23 cellular contexts compared by ENCODE assay signal in genomic region chr2:27661371-27661770, GRCh38. TPM values are rescaled to one million over a fixed set of nuclear protein-coding genes. Genes with fewer than 3 reads are reported as not detected.
DNase-seq lines count a peak whose midpoint lies in the region; ATAC-seq and TF ChIP-seq lines count a peak whose summit lies in the region.
"Had no signal": no experiment of that assay in that cellular context is flagged by ENCODE, and none has a peak within 500 bp of the region (broad histone marks: within the 10 kb centered on the region; RNA-seq: fewer than 3 reads in every experiment).

No MANE protein-coding gene starts in this region.

- no peaks in the 10 kb centered on the region for H3K27me3 Mint-ChIP-seq in activated CD8-positive, alpha-beta memory T cell treated with anti-CD3 and anti-CD28 coated beads, Interleukin-2, amount 10 ng/mL, durations not matched to agents 7 days and 5 days
- H3K27me3 Mint-ChIP-seq in T-cell (peaks cover 0 to 2% of the 10 kb centered on the region in 2 donors), neural crest cell (ENCODE audit: low read depth) (no peaks in the 10 kb centered on the region)
- H3K27me3 Mint-ChIP-seq in central memory CD8-positive, alpha-beta T cell = no peaks in the 10 kb centered on the region

- no peak for DNase-seq in activated CD8-positive, alpha-beta memory T cell treated with anti-CD3 and anti-CD28 coated beads, Interleukin-2, amount 10 ng/mL, durations not matched to agents 7 days and 5 days
- DNase-seq in activated CD8-positive, alpha-beta memory T cell treated with anti-CD3 and anti-CD28 coated beads for 24 hours = no peak
- DNase-seq in T-cell = no peak
- no peak for DNase-seq in central memory CD8-positive, alpha-beta T cell (ENCODE audit: low spot score in 2 of 2)
- no peak for DNase-seq in neural crest cell (ENCODE audit: low read depth, low spot score)
- no peak for DNase-seq in H7
- no peak for DNase-seq in left cardiac atrium
- no peak for DNase-seq in NCI-H748 treated with DMSO at 0.1 percent for 48 hours (lab: John Stamatoyannopoulos, UW)
- DNase-seq: activated CD4-positive, alpha-beta T cell treated with anti-CD3 and anti-CD28 coated beads for 1 hour; brain microvascular endothelial cell; colonic mucosa; head of caudate nucleus; left lung; NCI-H1417 treated with DMSO at 0.1 percent for 48 hours; NCI-H524; nucleus accumbens; RPMI8226; uterus had no signal

- CTCF ChIA-PET in activated CD8-positive, alpha-beta memory T cell treated with anti-CD3 and anti-CD28 coated beads, Interleukin-2, amount 10 ng/mL, durations not matched to agents 7 days and 5 days (lab: Charles Lee) = interaction anchor here (8.3 kb wide), 1 partner anchor 22 kb away, joined by 81 read pairs; no protein-coding TSS in a partner anchor
- CTCF ChIA-PET in T-cell (lab: Charles Lee) = no interaction called here

- H3K27me3 ChIP-seq in H7 (ENCODE audit: control insufficient read depth, insufficient read depth, low read length) = no peaks in the 10 kb centered on the region
- H3K27me3 ChIP-seq: BLaER1, brain microvascular endothelial cell, colonic mucosa, left lung, right atrium auricular region, suprapubic skin, uterus had no signal

- no peak overlapping the region for H3K4me3 ChIP-seq in H7 (ENCODE audit: insufficient read depth, low read depth, low read length)
- H3K4me3 ChIP-seq: BLaER1, colonic mucosa, left lung, right atrium auricular region, SK-N-MC, suprapubic skin, uterus had no signal

- TF ChIP-seq CTCF in neural crest cell (conservative IDR thresholded peaks at IDR 0.05) = no peak

- H3K4me1 Mint-ChIP-seq in activated CD8-positive, alpha-beta memory T cell treated with anti-CD3 and anti-CD28 coated beads, Interleukin-2, amount 10 ng/mL, durations not matched to agents 7 days and 5 days = peaks cover 45% of the 10 kb centered on the region
- H3K4me1 Mint-ChIP-seq in T-cell (peaks cover 51 to 56% (median 55%) of the 10 kb centered on the region in 3 donors), neural crest cell (peaks cover 30% of the 10 kb centered on the region)
- peaks cover 46% of the 10 kb centered on the region for H3K4me1 Mint-ChIP-seq in central memory CD8-positive, alpha-beta T cell

- ATAC-seq in activated CD8-positive, alpha-beta memory T cell treated with anti-CD3 and anti-CD28 coated beads, Interleukin-2, amount 10 ng/mL, durations not matched to agents 7 days and 5 days = no peak
- ATAC-seq in T-cell (replicated peaks in 1 of 4) (no peak), left cardiac atrium (no peak)
- ATAC-seq in central memory CD8-positive, alpha-beta T cell (replicated peaks; ENCODE audit: extremely low read depth, poor library complexity, severe bottlenecking) = no peak
- ATAC-seq: activated naive CD4-positive, alpha-beta T cell treated with anti-CD3 and anti-CD28 coated beads, Interleukin-2, amount 50 U/mL, for 72 hours; left lung had no signal

- POLR2A ChIA-PET in T-cell (lab: Charles Lee) = no interaction called here

- no peak overlapping the region for H3K27ac Mint-ChIP-seq in activated CD8-positive, alpha-beta memory T cell treated with anti-CD3 and anti-CD28 coated beads, Interleukin-2, amount 10 ng/mL, durations not matched to agents 7 days and 5 days
- H3K27ac Mint-ChIP-seq in T-cell (peak overlapping the region; percentile 1 to 12), neural crest cell (ENCODE audit: unreplicated experiment) (no peak overlapping the region)
- peak overlapping the region; percentile 55 for H3K27ac Mint-ChIP-seq in central memory CD8-positive, alpha-beta T cell (ENCODE audit: low read depth)

- peaks cover 6% of the 10 kb centered on the region for H3K36me3 ChIP-seq in H7 (replicated peaks; ENCODE audit: control insufficient read depth, insufficient read depth, low read length)
- H3K36me3 ChIP-seq: uterus had no signal

- H3K9me3 Mint-ChIP-seq in activated CD8-positive, alpha-beta memory T cell treated with anti-CD3 and anti-CD28 coated beads, Interleukin-2, amount 10 ng/mL, durations not matched to agents 7 days and 5 days (ENCODE audit: low read depth) = no peaks in the 10 kb centered on the region
- no peaks in the 10 kb centered on the region for H3K9me3 Mint-ChIP-seq in T-cell
- H3K9me3 Mint-ChIP-seq in central memory CD8-positive, alpha-beta T cell = no peaks in the 10 kb centered on the region
- no peaks in the 10 kb centered on the region for H3K9me3 Mint-ChIP-seq in neural crest cell
- H3K9me3 Mint-ChIP-seq: activated naive CD4-positive, alpha-beta T cell treated with anti-CD3 and anti-CD28 coated beads, Interleukin-2, amount 50 U/mL, for 72 hours had no signal

- intact Hi-C loops in left cardiac atrium (cut with DNase I) = no loop called here

- H3K4me3 Mint-ChIP-seq in activated CD8-positive, alpha-beta memory T cell treated with anti-CD3 and anti-CD28 coated beads, Interleukin-2, amount 10 ng/mL, durations not matched to agents 7 days and 5 days = peak overlapping the region; percentile 29
- H3K4me3 Mint-ChIP-seq in T-cell (peak overlapping the region; percentile 53 to 98 (median 93)), neural crest cell (peak overlapping the region; percentile 100)
- H3K4me3 Mint-ChIP-seq in central memory CD8-positive, alpha-beta T cell = peak overlapping the region; percentile 18

- H3K36me3 Mint-ChIP-seq in activated CD8-positive, alpha-beta memory T cell treated with anti-CD3 and anti-CD28 coated beads, Interleukin-2, amount 10 ng/mL, durations not matched to agents 7 days and 5 days = peaks cover 36% of the 10 kb centered on the region
- H3K36me3 Mint-ChIP-seq in T-cell = peaks cover 38% of the 10 kb centered on the region
- H3K36me3 Mint-ChIP-seq in central memory CD8-positive, alpha-beta T cell (ENCODE audit: insufficient read depth) = peaks cover 57% of the 10 kb centered on the region
- H3K36me3 Mint-ChIP-seq in neural crest cell (ENCODE audit: low read depth) = peaks cover 10% of the 10 kb centered on the region

RNA-seq across cellular contexts. Expression of gene SUPT7L, which starts 2.0 kb away (rescaled TPM):
- 10 to 100 TPM; 34.8 to 39.7 TPM for total RNA-seq in activated CD8-positive, alpha-beta memory T cell treated with anti-CD3 and anti-CD28 coated beads, Interleukin-2, amount 10 ng/mL, durations not matched to agents 7 days and 5 days
- total RNA-seq in T-cell (10 to 100 TPM; 39.2 to 53.2 (median 39.3) TPM), neural crest cell (32.4 and 33.8 TPM in 2 replicates), left cardiac atrium (10 to 100 TPM; 22.6 to 23.6 TPM)
- total RNA-seq in H7 (2014; rRNA removed; shearing (Covaris generic)) = 26.6 and 29.3 TPM in 2 replicates

RNA-seq across cellular contexts. Expression of gene SLC4A1AP, which starts 2.3 kb away (rescaled TPM):
- total RNA-seq in activated CD8-positive, alpha-beta memory T cell treated with anti-CD3 and anti-CD28 coated beads, Interleukin-2, amount 10 ng/mL, durations not matched to agents 7 days and 5 days = 10 to 100 TPM; 27.8 to 28.2 TPM
- total RNA-seq in T-cell = 10 to 100 TPM; 21.1 to 24.2 (median 21.8) TPM
- total RNA-seq in neural crest cell = 19.0 and 19.1 TPM in 2 replicates
- 22.8 and 30.2 TPM in 2 replicates for total RNA-seq in H7 (2014; rRNA removed; shearing (Covaris generic))
- 10 to 100 TPM; 16.5 to 20.7 TPM for total RNA-seq in left cardiac atrium

RNA-seq across cellular contexts. Expression of gene GPN1, which starts 32.5 kb away (rescaled TPM):
- 10 to 100 TPM; 36.9 to 50.9 TPM for total RNA-seq in activated CD8-positive, alpha-beta memory T cell treated with anti-CD3 and anti-CD28 coated beads, Interleukin-2, amount 10 ng/mL, durations not matched to agents 7 days and 5 days
- total RNA-seq in T-cell (10 to 100 TPM; 27.0 to 32.1 (median 28.9) TPM), neural crest cell (46.1 and 48.3 TPM in 2 replicates), left cardiac atrium (10 to 100 TPM; 19.7 to 20.6 TPM)
- total RNA-seq in H7 (2014; rRNA removed; shearing (Covaris generic)) = 39.2 and 41.7 TPM in 2 replicates

RNA-seq across cellular contexts. Expression of gene CCDC121, which starts 32.6 kb away (rescaled TPM):
- 1 to 10 TPM in 1 of 2 experiments, under 1 TPM in 1; 0.98 to 1.5 TPM for total RNA-seq in activated CD8-positive, alpha-beta memory T cell treated with anti-CD3 and anti-CD28 coated beads, Interleukin-2, amount 10 ng/mL, durations not matched to agents 7 days and 5 days
- total RNA-seq in T-cell (1 to 10 TPM in 3 of 5 donors, under 1 TPM in 2; 0.49 to 1.4 (median 1.2) TPM), neural crest cell (5.8 and 6.0 TPM in 2 replicates), left cardiac atrium (1 to 10 TPM; 3.6 to 5.4 TPM)
- 2.3 and 3.1 TPM in 2 replicates for total RNA-seq in H7 (2014; rRNA removed; shearing (Covaris generic))

Comparison
In these comparisons a context has a peak if more than half of its experiments do, and no peak if none do; other contexts are left out.
1. H3K27ac Mint-ChIP-seq: peak in T-cell (2 of 2) and central memory CD8-positive, alpha-beta T cell (single experiment); none in activated CD8-positive, alpha-beta memory T cell treated with anti-CD3 and anti-CD28 coated beads, Interleukin-2, amount 10 ng/mL, durations not matched to agents 7 days and 5 days (single experiment) and neural crest cell (single experiment).
2. H3K4me3 Mint-ChIP-seq: peak in every context shown above with its lines; median percentile 100 in neural crest cell; 93 in T-cell; 29 in activated CD8-positive, alpha-beta memory T cell treated with anti-CD3 and anti-CD28 coated beads, Interleukin-2, amount 10 ng/mL, durations not matched to agents 7 days and 5 days; 18 in central memory CD8-positive, alpha-beta T cell.